29 cellular contexts compared by ENCODE assay signal in the genomic region with DNA sequence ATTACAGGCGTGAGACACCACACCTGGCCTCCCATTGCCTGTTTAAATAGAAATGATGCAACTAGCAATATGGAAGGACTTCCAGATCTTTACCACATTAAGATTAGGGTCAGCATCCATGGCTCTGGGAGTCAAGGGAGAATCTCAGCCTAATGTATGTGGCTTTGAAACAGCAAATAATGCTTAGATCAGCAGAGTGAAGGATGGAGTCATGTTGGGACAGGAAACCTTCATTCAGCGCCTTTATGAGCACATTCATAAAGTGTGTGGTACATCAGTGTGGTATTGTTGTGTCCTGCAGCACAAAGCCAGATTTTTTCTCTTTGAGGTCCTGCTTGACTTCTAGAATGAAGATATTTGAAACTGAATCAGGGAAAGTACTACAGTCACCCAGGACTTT. TPM values are rescaled to one million over a fixed set of nuclear protein-coding genes. Genes with fewer than 3 reads are reported as not detected.
DNase-seq lines count a peak whose midpoint lies in the region; ATAC-seq and TF ChIP-seq lines count a peak whose summit lies in the region.
"Had no signal": no experiment of that assay in that cellular context is flagged by ENCODE, and none has a peak within 500 bp of the region (broad histone marks: within the 10 kb centered on the region; RNA-seq: fewer than 3 reads in every experiment).

No MANE protein-coding gene starts in this region.

- no TSS peak for BruUV-seq in A673 (replicated peaks; lab: Mats Ljungman, UMichigan)

- H4K5ac ChIP-seq in H9 (ENCODE audit: insufficient read length, low read depth, low read length): no peak overlapping the region

- no peaks in the 10 kb centered on the region for H4K20me1 ChIP-seq in H9 (ENCODE audit: control insufficient read depth, insufficient read depth, insufficient read length)

- no peak overlapping the region for H2BK12ac ChIP-seq in H9 (ENCODE audit: insufficient read length, low read depth, low read length)

- no peak overlapping the region for H3T11ph ChIP-seq in H9 (ENCODE audit: low read length)

- H3K36me3 Mint-ChIP-seq in H9 (ENCODE audit: insufficient read depth in 1 of 3, low read depth in 3 of 3) (peaks cover 0 to 27% (median 27%) of the 10 kb centered on the region in 3 experiments; a peak in 5 of 7 replicates), brain (peaks cover 8% of the 10 kb centered on the region), neural crest cell (ENCODE audit: low read depth) (peaks cover 5% of the 10 kb centered on the region), T-cell (peaks cover 3% of the 10 kb centered on the region)

- H3K27me3 ChIP-seq in A673 (replicated peaks; ENCODE audit: insufficient read depth, low read depth, low read length, poor library complexity) (no peaks in the 10 kb centered on the region), H9 (ENCODE audit: insufficient read depth, low read length) (no peaks in the 10 kb centered on the region)
- H3K27me3 ChIP-seq: body of pancreas, gastrocnemius medialis, right atrium auricular region, testis, vagina had no signal

- H2BK15ac ChIP-seq in H9 (ENCODE audit: low read depth, low read length): no peak overlapping the region

- CTCF ChIA-PET in A673 (lab: Charles Lee): no interaction called here
- CTCF ChIA-PET in T-cell (lab: Charles Lee): no interaction called here

- H3K18ac ChIP-seq in H9 (ENCODE audit: insufficient read length, low read depth, low read length): peak overlapping the region; percentile 60

- no peak overlapping the region for H3K9ac ChIP-seq in H9 (ENCODE audit: extremely low read depth, insufficient read length, low read length)
- H3K9ac ChIP-seq: GM23248 had no signal

- no peaks in the 10 kb centered on the region for H3K79me2 ChIP-seq in H9 (ENCODE audit: insufficient read depth, low read length)

- no peak overlapping the region for H3K4me3 Mint-ChIP-seq in H9
- H3K4me3 Mint-ChIP-seq in brain: peak overlapping the region in 1 of 5 experiments; percentile 35
- peak overlapping the region; percentile 16 for H3K4me3 Mint-ChIP-seq in neural crest cell
- no peak overlapping the region for H3K4me3 Mint-ChIP-seq in T-cell
- H3K4me3 Mint-ChIP-seq: activated CD8-positive, alpha-beta T cell treated with anti-CD3 and anti-CD28 coated beads for 36 hours; CD14-positive monocyte; T-helper 1 cell treated with Interleukin-12 subunit alpha and Interleukin-12 subunit beta and Interleukin-4 antibody, amounts not matched to agents 30 μg/mL and 1 μg/mL, for 36 hours had no signal

- no peaks in the 10 kb centered on the region for H3K79me1 ChIP-seq in H9 (ENCODE audit: insufficient read depth, low read depth, low read length, poor library complexity, severe bottlenecking)

- TF ChIP-seq POLR2A in erythroblast (IDR thresholded peaks at IDR 0.05; ENCODE audit: low read length): no peak

- H3K27ac Mint-ChIP-seq in H9: peak overlapping the region; percentile 47 to 91 (median 48); a peak in 5 of 7 replicates
- H3K27ac Mint-ChIP-seq in brain: peak overlapping the region in 3 of 5 experiments; percentile 30 to 80 (median 43)
- no peak overlapping the region for H3K27ac Mint-ChIP-seq in neural crest cell (ENCODE audit: unreplicated experiment)
- H3K27ac Mint-ChIP-seq in T-cell: no peak overlapping the region
- H3K27ac Mint-ChIP-seq: activated CD8-positive, alpha-beta T cell treated with anti-CD3 and anti-CD28 coated beads for 36 hours; activated T-helper 2 cell treated with anti-CD3 and anti-CD28 coated beads, Interferon-gamma antibody, Interleukin-2, Interleukin-4, amounts not matched to agents 10 μg/mL and 5 μg/mL and 100 μg/mL, durations not matched to agents 14 hours and 24 hours and 36 hours; T-helper 1 cell treated with Interleukin-12 subunit alpha and Interleukin-12 subunit beta and Interleukin-4 antibody, amounts not matched to agents 30 μg/mL and 1 μg/mL, for 36 hours had no signal

- H2BK20ac ChIP-seq in H9 (ENCODE audit: low read depth, low read length, poor library complexity, severe bottlenecking): no peak overlapping the region

- no peak overlapping the region for H2BK120ac ChIP-seq in H9 (ENCODE audit: low read depth, low read length, poor library complexity, severe bottlenecking)

- H3K4me1 Mint-ChIP-seq in H9 (peaks cover 38 to 50% of the 10 kb centered on the region in 2 experiments), brain (peaks cover 15% of the 10 kb centered on the region), neural crest cell (peaks cover 32% of the 10 kb centered on the region), T-cell (peaks cover 13 to 15% (median 13%) of the 10 kb centered on the region in 3 donors)

- no peak overlapping the region for H3K4ac ChIP-seq in H9 (ENCODE audit: low read depth, low read length)

- ATAC-seq in T-cell (replicated peaks in 1 of 4): no peak
- ATAC-seq: activated CD4-positive, CD25-positive, alpha-beta regulatory T cell treated with anti-CD3 and anti-CD28 coated beads, Interleukin-2, amount 50 U/mL, for 24 hours; activated CD8-positive, alpha-beta T cell treated with anti-CD3 and anti-CD28 coated beads for 36 hours; body of pancreas; gastrocnemius medialis; left colon; stimulated activated naive CD8-positive, alpha-beta T cell treated with anti-CD3 and anti-CD28 coated beads, Interleukin-15, Interleukin-2, amounts not matched to agents 100 U/mL and 50 U/mL, for 24 hours had no signal

- no peak overlapping the region for H3K56ac ChIP-seq in H9 (ENCODE audit: insufficient read length, low read depth, low read length)

- H3K9me3 ChIP-seq in A673 (ENCODE audit: low read depth, low read length, poor library complexity, severe bottlenecking): no peaks in the 10 kb centered on the region
- no peaks in the 10 kb centered on the region for H3K9me3 ChIP-seq in H9 (ENCODE audit: control insufficient read depth, low read depth, low read length)
- H3K9me3 ChIP-seq: body of pancreas, gastrocnemius medialis, right atrium auricular region, testis, vagina had no signal

- no peak overlapping the region for H2BK5ac ChIP-seq in H9 (ENCODE audit: insufficient read length, low read length)

- TF ChIP-seq CTCF in A673 (conservative IDR thresholded peaks at IDR 0.05; ENCODE audit: low read depth, low read length) (no peak), H9 (conservative IDR thresholded peaks at IDR 0.05) (no peak), brain (conservative IDR thresholded peaks at IDR 0.05) (no peak), neural crest cell (conservative IDR thresholded peaks at IDR 0.05) (no peak)

- H3K23ac ChIP-seq in H9 (ENCODE audit: insufficient read length, low read depth, low read length): no peak overlapping the region

- H2AFZ ChIP-seq in H9 (ENCODE audit: low read length): no peak overlapping the region
- H2AFZ ChIP-seq: GM23248 had no signal

- no peak overlapping the region for H2AK5ac ChIP-seq in H9 (ENCODE audit: insufficient read length, low read length)

- H3K23me2 ChIP-seq in H9 (ENCODE audit: insufficient read length, low read depth, low read length, poor library complexity, severe bottlenecking): peaks cover 6% of the 10 kb centered on the region

- H4K8ac ChIP-seq in H9 (replicated peaks; ENCODE audit: insufficient read length, low read depth, low read length): no peak overlapping the region

- intact Hi-C loops in A673 (cut with micrococcal nuclease; ENCODE audit: unreplicated experiment): no loop called here

- no peak overlapping the region for H3K14ac ChIP-seq in H9 (ENCODE audit: insufficient read depth, low read length)

- peak; percentile 38 for DNase-seq in A673 (ENCODE audit: low spot score)
- no peak for DNase-seq in H9
- DNase-seq in neural crest cell (ENCODE audit: low read depth, low spot score): no peak
- no peak for DNase-seq in T-cell
- DNase-seq in erythroblast (lab: John Stamatoyannopoulos, UW): no peak
- no peak for DNase-seq in hepatic stellate cell (ENCODE audit: low spot score)
- DNase-seq: activated CD8-positive, alpha-beta T cell treated with anti-CD3 and anti-CD28 coated beads for 36 hours; activated naive CD4-positive, alpha-beta T cell treated with anti-CD3 and anti-CD28 coated beads, Interleukin-2, amount 50 U/mL, for 16 hours; body of pancreas; gastrocnemius medialis; GM23248; hippocampal formation; left colon; MV-4-11; NCI-H1436; NCI-H2081; NCI-H226; NCI-H526 treated with DMSO at 0.1 percent for 48 hours; NK-92 treated with Interleukin-12 subunit alpha and Interleukin-12 subunit beta, amount 100 ng/mL, for 24 hours; stimulated activated CD4-positive, alpha-beta T cell treated with anti-CD3 and anti-CD28 coated beads, Interleukin-1b, Interleukin-23, amount 100 ng/mL, for 48 hours; stimulated activated naive CD8-positive, alpha-beta T cell treated with anti-CD3 and anti-CD28 coated beads, Interleukin-15, Interleukin-2, amounts not matched to agents 100 U/mL and 50 U/mL, for 24 hours; testis had no signal

- H3K4me1 ChIP-seq in A673 (ENCODE audit: insufficient read depth, low read length, poor library complexity, severe bottlenecking) (peaks cover 7% of the 10 kb centered on the region), H9 (ENCODE audit: insufficient read depth, low read length) (peaks cover 5% of the 10 kb centered on the region; the same call in 1 of the 2 replicates)
- H3K4me1 ChIP-seq: testis had no signal

- no peak overlapping the region for H3K4me3 ChIP-seq in A673 (ENCODE audit: low read depth, low read length, poor library complexity, severe bottlenecking)
- H3K4me3 ChIP-seq: body of pancreas, gastrocnemius medialis, GM23248, right atrium auricular region, testis, vagina had no signal

- H3K27ac ChIP-seq in A673 (ENCODE audit: low read depth, low read length, poor library complexity, severe bottlenecking) (no peak overlapping the region), H9 (ENCODE audit: insufficient read length, low read depth, low read length) (no peak overlapping the region)
- H3K27ac ChIP-seq: body of pancreas, GM23248, right atrium auricular region, testis, vagina had no signal

- WGBS in H9 (ENCODE audit: extremely low coverage, insufficient read length, low lambda C conversion rate): no CpG with 5 or more reads among the region's 2 CpGs

- no peak overlapping the region for H3K4me2 ChIP-seq in H9 (ENCODE audit: insufficient read depth, insufficient read length, low read length)

- no peak overlapping the region for H4K91ac ChIP-seq in H9 (ENCODE audit: insufficient read length, low read depth, low read length)

- POLR2A ChIA-PET in A673 (lab: Charles Lee; ENCODE audit: low non-redundant PET): no interaction called here
- POLR2A ChIA-PET in T-cell (lab: Charles Lee): no interaction called here

- H3K27me3 Mint-ChIP-seq in H9 (ENCODE audit: low read depth) (no peaks in the 10 kb centered on the region), brain (peaks cover 3% of the 10 kb centered on the region), neural crest cell (ENCODE audit: low read depth) (no peaks in the 10 kb centered on the region), T-cell (no peaks in the 10 kb centered on the region)
- H3K27me3 Mint-ChIP-seq: activated CD8-positive, alpha-beta T cell treated with anti-CD3 and anti-CD28 coated beads for 36 hours had no signal

- no peaks in the 10 kb centered on the region for H3K36me3 ChIP-seq in A673 (ENCODE audit: insufficient read depth, low read length, poor library complexity, severe bottlenecking)
- H3K36me3 ChIP-seq: right atrium auricular region had no signal

- H3K9me3 Mint-ChIP-seq in H9 (peaks cover 0 to 3% of the 10 kb centered on the region in 2 experiments; a peak in 2 of 5 replicates), brain (no peaks in the 10 kb centered on the region), neural crest cell (no peaks in the 10 kb centered on the region), T-cell (no peaks in the 10 kb centered on the region)
- H3K9me3 Mint-ChIP-seq: activated CD8-positive, alpha-beta T cell treated with anti-CD3 and anti-CD28 coated beads for 36 hours; activated T-helper 2 cell treated with anti-CD3 and anti-CD28 coated beads, Interferon-gamma antibody, Interleukin-2, Interleukin-4, amounts not matched to agents 10 μg/mL and 5 μg/mL and 100 μg/mL, durations not matched to agents 14 hours and 24 hours and 36 hours; CD14-positive monocyte; T-helper 1 cell treated with Interleukin-12 subunit alpha and Interleukin-12 subunit beta and Interleukin-4 antibody, amounts not matched to agents 30 μg/mL and 1 μg/mL, for 36 hours had no signal

RNA-seq across cellular contexts. Expression of a gene that starts 15.3 kb away (rescaled TPM):
- total RNA-seq in A673 (2021) (8.1 and 10.8 TPM in 2 replicates), H9 (2021) (13.7 and 16.3 TPM in 2 replicates), neural crest cell (6.2 and 7.0 TPM in 2 replicates), T-cell (10 to 100 TPM in 3 of 5 donors, 1 to 10 TPM in 2; 6.2 to 25.9 (median 21.8) TPM)
- polyA plus RNA-seq in brain (ENCODE audit: insufficient read depth, low read depth, low replicate concordance): 6.2 TPM

RNA-seq across cellular contexts. Expression of a gene that starts 16.3 kb away (rescaled TPM):
- total RNA-seq in A673 (2021): 7.7 and 13.6 TPM in 2 replicates
- 2.1 and 2.6 TPM in 2 replicates for total RNA-seq in H9 (2021)
- 19.3 TPM for polyA plus RNA-seq in brain (ENCODE audit: insufficient read depth, low read depth, low replicate concordance)
- total RNA-seq in neural crest cell: 4.8 and 5.2 TPM in 2 replicates
- 10 to 100 TPM in 2 of 5 donors, 1 to 10 TPM in 3; 8.7 to 13.6 (median 8.8) TPM for total RNA-seq in T-cell

RNA-seq across cellular contexts. Expression of a gene that starts 21.0 kb away (rescaled TPM):
- total RNA-seq in A673 (2021) (1,240 and 1,277 TPM in 2 replicates), H9 (2021) (1,177 and 1,211 TPM in 2 replicates), neural crest cell (685 and 713 TPM in 2 replicates), T-cell (100 to 1,000 TPM; 132 to 208 (median 189) TPM)
- 1,087 TPM for polyA plus RNA-seq in brain (ENCODE audit: insufficient read depth, low read depth, low replicate concordance)

RNA-seq across cellular contexts. Expression of a gene that starts 26.0 kb away (rescaled TPM):
- total RNA-seq in A673 (2021) (138 and 155 TPM in 2 replicates), H9 (2021) (165 and 166 TPM in 2 replicates), neural crest cell (67.5 and 68.4 TPM in 2 replicates), T-cell (100 to 1,000 TPM in 4 of 5 donors, 10 to 100 TPM in 1; 87.2 to 176 (median 148) TPM)
- 553 TPM for polyA plus RNA-seq in brain (ENCODE audit: insufficient read depth, low read depth, low replicate concordance)

RNA-seq across cellular contexts. Expression of a gene that starts 36.4 kb away (rescaled TPM):
- 209 and 224 TPM in 2 replicates for total RNA-seq in A673 (2021)
- total RNA-seq in H9 (2021): 143 and 144 TPM in 2 replicates
- polyA plus RNA-seq in brain (ENCODE audit: insufficient read depth, low read depth, low replicate concordance): 106 TPM
- 172 and 173 TPM in 2 replicates for total RNA-seq in neural crest cell
- 10 to 100 TPM; 64.2 to 95.8 (median 85.8) TPM for total RNA-seq in T-cell

Comparison
In these comparisons a context has a peak if more than half of its experiments do, and no peak if none do; other contexts are left out.
1. H3K27ac Mint-ChIP-seq: peak in H9 (3 of 3) and brain (3 of 5); none in neural crest cell (single experiment) and T-cell (0 of 2).